31 cellular contexts compared by ENCODE assay signal in genomic region chr2:196492946-196493345, GRCh38.
"Had no signal": no experiment of that assay in that cellular context is flagged by ENCODE, and none has a peak within 500 bp of the region (broad histone marks: within the 10 kb centered on the region; RNA-seq: fewer than 3 reads in every experiment).

No MANE protein-coding gene starts in this region.

- H3K27ac ChIP-seq: adrenal gland, ascending aorta, body of pancreas, brain microvascular endothelial cell, breast epithelium, cardiac muscle cell had no signal

- H3K27me3 ChIP-seq: adrenal gland, ascending aorta, body of pancreas, brain microvascular endothelial cell, breast epithelium, cardiac muscle cell had no signal

- H3K36me3 ChIP-seq: adrenal gland, ascending aorta, brain microvascular endothelial cell, breast epithelium, cardiac muscle cell had no signal

- H3K4me3 ChIP-seq: adrenal gland, ascending aorta, body of pancreas, breast epithelium, cardiac muscle cell had no signal

- H3K4me1 ChIP-seq: adrenal gland, ascending aorta, body of pancreas, breast epithelium had no signal

- DNase-seq: activated effector memory CD4-positive, alpha-beta T cell treated with anti-CD3 and anti-CD28 coated beads, Interleukin-2, amount 50 U/mL, for 16 hours; activated effector memory CD4-positive, alpha-beta T cell treated with Interleukin-2 at 50 U/mL for 16 hours; activated gamma-delta T cell; activated gamma-delta T cell treated with Interleukin-2 at 50 U/mL for 16 hours; activated naive CD4-positive, alpha-beta T cell; activated naive CD4-positive, alpha-beta T cell treated with anti-CD3 and anti-CD28 coated beads for 36 hours; activated naive CD4-positive, alpha-beta T cell treated with anti-CD3 and anti-CD28 coated beads, Interleukin-2, amount 10 ng/mL, durations not matched to agents 7 days and 5 days; activated naive CD4-positive, alpha-beta T cell treated with anti-CD3 and anti-CD28 coated beads, Interleukin-2, amount 50 U/mL, for 16 hours; activated naive CD4-positive, alpha-beta T cell treated with Interleukin-2 at 50 U/mL for 16 hours; activated naive CD8-positive, alpha-beta T cell treated with anti-CD3 and anti-CD28 coated beads for 36 hours; activated naive CD8-positive, alpha-beta T cell treated with anti-CD3 and anti-CD28 coated beads, Interleukin-2, amount 10 ng/mL, durations not matched to agents 7 days and 5 days; activated naive CD8-positive, alpha-beta T cell treated with anti-CD3 and anti-CD28 coated beads, Interleukin-2, amount 50 U/mL, for 24 hours; activated T-cell treated with anti-CD3 and anti-CD28 coated beads, Interleukin-2, amount 50 U/mL, for 24 hours; activated T-cell treated with anti-CD3 and anti-CD28 coated beads, Interleukin-2, amount 50 U/mL, for 4 hours; activated T-cell treated with anti-CD3 and anti-CD28 coated beads, Interleukin-2, amount 50 U/mL, for 48 hours; activated T-cell treated with anti-CD3 and anti-CD28 coated beads, Interleukin-2, amount 50 U/mL, for 72 hours; adrenal gland; amniotic stem cell; amygdala; anterior cingulate cortex; aorta; body of pancreas; brain microvascular endothelial cell; caudate nucleus; central memory CD4-positive, alpha-beta T cell; cerebellar nuclear complex had no signal

- H3K9me3 ChIP-seq: adrenal gland, ascending aorta, body of pancreas had no signal

- FAIRE-seq: astrocyte, bronchial epithelial cell had no signal
